Comparison of ENCODE assay signal across 11 cellular contexts in genomic region chr3:151383956-151384355, GRCh38. TPM values are rescaled to one million over a fixed set of nuclear protein-coding genes. Genes with fewer than 3 reads are reported as not detected.
DNase-seq lines count a peak whose midpoint lies in the region; ATAC-seq and TF ChIP-seq lines count a peak whose summit lies in the region.
"Had no signal": no experiment of that assay in that cellular context is flagged by ENCODE, and none has a peak within 500 bp of the region (broad histone marks: within the 10 kb centered on the region; RNA-seq: fewer than 3 reads in every experiment).

No MANE protein-coding gene starts in this region.

- TF ChIP-seq EP300 in transverse colon (IDR thresholded peaks at IDR 0.05; ENCODE audit: low read depth) = no peak

- no peaks in the 10 kb centered on the region for H3K9me3 Mint-ChIP-seq in dendritic cell treated with granulocyte-macrophage colony-stimulating factor and Interleukin-4, amounts not matched to agents 40 ng/mL and 50 ng/mL, for 4 days
- H3K9me3 Mint-ChIP-seq: effector memory CD8-positive, alpha-beta T cell had no signal

- no peak for TF ChIP-seq POLR2A in transverse colon (IDR thresholded peaks at IDR 0.05)

- no peaks in the 10 kb centered on the region for H3K36me3 Mint-ChIP-seq in dendritic cell treated with granulocyte-macrophage colony-stimulating factor and Interleukin-4, amounts not matched to agents 40 ng/mL and 50 ng/mL, for 4 days (ENCODE audit: low read depth)

- no peak overlapping the region for H3K27ac Mint-ChIP-seq in dendritic cell treated with granulocyte-macrophage colony-stimulating factor and Interleukin-4, amounts not matched to agents 40 ng/mL and 50 ng/mL, for 4 days
- H3K27ac Mint-ChIP-seq: effector memory CD8-positive, alpha-beta T cell had no signal

- H3K4me1 Mint-ChIP-seq in dendritic cell treated with granulocyte-macrophage colony-stimulating factor and Interleukin-4, amounts not matched to agents 40 ng/mL and 50 ng/mL, for 4 days (ENCODE audit: low read depth) = peaks cover 54% of the 10 kb centered on the region

- TF ChIP-seq CTCF in heart right ventricle (IDR thresholded peaks at IDR 0.05) (no peak), right atrium auricular region (IDR thresholded peaks at IDR 0.05) (no peak), transverse colon (IDR thresholded peaks at IDR 0.05) (no peak)

- H3K4me3 ChIP-seq in heart right ventricle = peak overlapping the region in 8 of 10 donors; percentile 0 to 41 (median 28)
- H3K4me3 ChIP-seq in right atrium auricular region = peak overlapping the region in 1 of 2 donors; percentile 27
- peak overlapping the region in 2 of 4 donors; percentile 3 to 5 for H3K4me3 ChIP-seq in transverse colon

- peak in 2 of 8 donors; percentile 45 to 61 for ATAC-seq in heart right ventricle
- ATAC-seq in HG03039 (IDR thresholded peaks at IDR 0.05; ENCODE audit: unreplicated experiment) = peak; percentile 27
- ATAC-seq: effector memory CD8-positive, alpha-beta T cell had no signal

- intact Hi-C loops in heart right ventricle (cut with DNase I) = no loop called here
- intact Hi-C loops in dendritic cell treated with granulocyte-macrophage colony-stimulating factor and Interleukin-4, amounts not matched to agents 40 ng/mL and 50 ng/mL, for 4 days (cut with micrococcal nuclease) = loop anchor here (5.0 kb wide), 1 partner anchor 37 kb away; no protein-coding TSS in a partner anchor
- intact Hi-C loops in transverse colon (cut with DNase I; ENCODE audit: low total_unique reads) = no loop called here

- peaks cover 0 to 61% (median 0%) of the 10 kb centered on the region in 9 donors for H3K4me1 ChIP-seq in heart right ventricle
- no peaks in the 10 kb centered on the region for H3K4me1 ChIP-seq in right atrium auricular region
- H3K4me1 ChIP-seq in transverse colon = peaks cover 0 to 29% (median 8%) of the 10 kb centered on the region in 4 donors

- 59 to 60% methylated on average over 3 of the region's 3 CpGs for whole genome bisulfite sequencing in heart right ventricle, 2 donors
- 42 to 63% methylated on average over 3 of the region's 3 CpGs for WGBS in transverse colon (ENCODE audit: low coverage in 1 of 2), 2 donors

- DNase-seq in heart right ventricle (no peak), right atrium auricular region (ENCODE audit: low spot score) (no peak), transverse colon (no peak), NCI-H510A treated with DMSO at 0.1 percent for 48 hours (lab: John Stamatoyannopoulos, UW) (no peak), HEK293T (ENCODE audit: extremely low spot score) (no peak), RPMI8226 (no peak)
- DNase-seq: activated CD4-positive, alpha-beta T cell treated with anti-CD3 and anti-CD28 coated beads, Interleukin-2, amount 50 U/mL, for 4 hours; effector memory CD8-positive, alpha-beta T cell had no signal

- H3K27ac ChIP-seq in heart right ventricle (peak overlapping the region in 2 of 10 donors; percentile 5 to 11), right atrium auricular region (no peak overlapping the region), transverse colon (peak overlapping the region; percentile 6 to 57 (median 34))

- no peaks in the 10 kb centered on the region for H3K27me3 ChIP-seq in heart right ventricle
- H3K27me3 ChIP-seq in right atrium auricular region = no peaks in the 10 kb centered on the region
- H3K27me3 ChIP-seq in transverse colon = no peaks in the 10 kb centered on the region

- POLR2A ChIA-PET in HEK293T (lab: Yijun Ruan, JAX) = no interaction called here

- H3K9me3 ChIP-seq in heart right ventricle (no peaks in the 10 kb centered on the region), right atrium auricular region (no peaks in the 10 kb centered on the region), transverse colon (no peaks in the 10 kb centered on the region)

- H3K36me3 ChIP-seq in heart right ventricle = no peaks in the 10 kb centered on the region
- no peaks in the 10 kb centered on the region for H3K36me3 ChIP-seq in right atrium auricular region
- H3K36me3 ChIP-seq in transverse colon = no peaks in the 10 kb centered on the region

- peak overlapping the region; percentile 37 for H3K4me3 Mint-ChIP-seq in dendritic cell treated with granulocyte-macrophage colony-stimulating factor and Interleukin-4, amounts not matched to agents 40 ng/mL and 50 ng/mL, for 4 days

- in situ Hi-C loops in transverse colon (cut with MboI; ENCODE audit: low pct_ligation_motif_present in 1 of 4, low pct_unique_long_range_greater_than_20kb in 1 of 4, low sequenced_read_pairs in 3 of 4) = no loop called here

- CTCF ChIA-PET in HEK293T (lab: Yijun Ruan, JAX) = no interaction called here

- H3K27me3 Mint-ChIP-seq in dendritic cell treated with granulocyte-macrophage colony-stimulating factor and Interleukin-4, amounts not matched to agents 40 ng/mL and 50 ng/mL, for 4 days = no peaks in the 10 kb centered on the region

TF ChIP-seq in HEK293T, 16 proteins besides CTCF, POLR2A, EP300 and RAD21:
- TF ChIP-seq L3MBTL2 (conservative IDR thresholded peaks at IDR 0.05) (no peak), FOXM1 (IDR thresholded peaks at IDR 0.05; ENCODE audit: borderline replicate concordance) (no peak), LEF1 (IDR thresholded peaks at IDR 0.05; ENCODE audit: borderline replicate concordance) (no peak), FOXK2 (IDR thresholded peaks at IDR 0.05) (no peak), SP1 (IDR thresholded peaks at IDR 0.05) (no peak), ZNF384 (IDR thresholded peaks at IDR 0.05) (no peak), ARNT (IDR thresholded peaks at IDR 0.05) (no peak), FOXA1 (IDR thresholded peaks at IDR 0.05) (no peak), CTBP1 (IDR thresholded peaks at IDR 0.05; ENCODE audit: borderline replicate concordance) (no peak), BHLHE40 (IDR thresholded peaks at IDR 0.05; ENCODE audit: borderline replicate concordance) (no peak), PKNOX1 (IDR thresholded peaks at IDR 0.05) (no peak), HDGF (IDR thresholded peaks at IDR 0.05; ENCODE audit: borderline replicate concordance) (no peak), SUZ12 (IDR thresholded peaks at IDR 0.05) (no peak), ELF4 (IDR thresholded peaks at IDR 0.05) (no peak)

RNA-seq across cellular contexts. Expression of gene P2RY12, which starts 0.6 kb away (rescaled TPM):
- total RNA-seq in heart right ventricle (1 to 10 TPM in 4 of 10 donors, under 1 TPM in 5, not detected in 1; 0.33 to 3.1 (median 0.81) TPM), right atrium auricular region (1 to 10 TPM; 1.4 to 1.5 TPM), transverse colon (1 to 10 TPM in 2 of 4 donors, not detected in 2; 1.1 to 1.4 TPM)
- under 1 TPM; 0.33 to 0.37 TPM for polyA plus RNA-seq in heart right ventricle
- total RNA-seq: NCI-H460 had no signal

RNA-seq across cellular contexts. Expression of gene P2RY13, which starts 54.6 kb away (rescaled TPM):
- total RNA-seq in heart right ventricle (1 to 10 TPM in 2 of 10 donors, under 1 TPM in 8; 0.26 to 4.9 (median 0.44) TPM), right atrium auricular region (under 1 TPM; 0.41 to 0.75 TPM), transverse colon (1 to 10 TPM in 1 of 4 donors, under 1 TPM in 2, not detected in 1; 0.40 to 1.4 (median 0.41) TPM)
- under 1 TPM; 0.14 to 0.15 TPM for polyA plus RNA-seq in heart right ventricle
- total RNA-seq: NCI-H460 had no signal

Comparison
In these comparisons a context has a peak if more than half of its experiments do, and no peak if none do; other contexts are left out.
1. H3K27ac ChIP-seq: peak in transverse colon (4 of 4); none in right atrium auricular region (0 of 2).